Comparison of ENCODE assay signal across 8 cellular contexts in the genomic region with DNA sequence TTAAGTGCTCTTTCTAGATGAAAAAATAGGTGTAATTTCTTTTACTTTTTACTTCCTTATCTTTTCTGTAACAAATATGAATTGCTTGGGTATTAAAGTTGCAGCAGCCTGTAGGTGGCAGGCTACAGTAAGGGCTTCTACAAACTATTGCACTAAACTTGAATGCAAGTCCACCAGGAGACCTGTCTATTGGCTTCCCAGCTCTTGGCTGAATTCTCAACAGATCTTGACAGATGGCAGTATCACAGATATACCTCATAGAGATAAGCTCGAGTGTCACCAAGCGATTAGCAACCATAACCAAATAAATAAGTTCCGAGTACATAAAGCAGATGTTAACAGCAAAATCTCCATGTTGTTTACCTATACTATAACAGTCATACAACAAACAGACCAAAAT. TPM values are rescaled to one million over a fixed set of nuclear protein-coding genes. Genes with fewer than 3 reads are reported as not detected.
DNase-seq lines count a peak whose midpoint lies in the region; ATAC-seq and TF ChIP-seq lines count a peak whose summit lies in the region.

No MANE protein-coding gene starts in this region.

- ATAC-seq in GM19351 (IDR thresholded peaks at IDR 0.05; ENCODE audit: unreplicated experiment), result peak; percentile 50
- ATAC-seq in HG03045 (IDR thresholded peaks at IDR 0.05; ENCODE audit: unreplicated experiment), result no peak

- DNase-seq in BJ (ENCODE audit: low read depth) (peak; percentile 15), NCI-H82 (lab: John Stamatoyannopoulos, UW) (peak; percentile 94), fibroblast of mammary gland (ENCODE audit: low read depth) (peak; percentile 77), nucleus accumbens (lab: John Stamatoyannopoulos, UW) (peak in 30 of 56 donors; percentile 13 to 76 (median 29)), GOT3 (lab: John Stamatoyannopoulos, UW) (no peak)
- DNase-seq in activated T-cell treated with anti-CD3 and anti-CD28 coated beads, Interleukin-2, amount 50 U/mL, for 24 hours, result peak; percentile 36

- TF ChIP-seq CTCF in BJ (IDR thresholded peaks at IDR 0.05; ENCODE audit: insufficient read depth, low read depth, low read length) (peak; percentile 75), fibroblast of mammary gland (conservative IDR thresholded peaks at IDR 0.05; ENCODE audit: control insufficient read depth, insufficient read depth, low read depth, low read length) (peak; percentile 82)

- peaks cover 6% of the 10 kb centered on the region for H3K36me3 ChIP-seq in BJ (ENCODE audit: control insufficient read depth, insufficient read depth, low read length)

- no peaks in the 10 kb centered on the region for H3K27me3 ChIP-seq in BJ (ENCODE audit: control insufficient read depth, insufficient read depth, low read length)

- no peak overlapping the region for H3K4me3 Mint-ChIP-seq in activated T-cell treated with anti-CD3 and anti-CD28 coated beads, Interleukin-2, amount 50 U/mL, for 24 hours

- peaks cover 35% of the 10 kb centered on the region for H3K36me3 Mint-ChIP-seq in activated T-cell treated with anti-CD3 and anti-CD28 coated beads, Interleukin-2, amount 50 U/mL, for 24 hours (ENCODE audit: low read depth)

- no peak overlapping the region for H3K27ac Mint-ChIP-seq in activated T-cell treated with anti-CD3 and anti-CD28 coated beads, Interleukin-2, amount 50 U/mL, for 24 hours

- H3K9me3 Mint-ChIP-seq in activated T-cell treated with anti-CD3 and anti-CD28 coated beads, Interleukin-2, amount 50 U/mL, for 24 hours, result no peaks in the 10 kb centered on the region

- CTCF ChIA-PET in BJ (lab: Yijun Ruan, JAX), result interaction anchor here (0.6 to 3.1 kb wide), 19 partner anchors 9 to 203 kb away, joined by 3 to 25 read pairs (median 4); no protein-coding TSS in a partner anchor

- H3K4me1 Mint-ChIP-seq in activated T-cell treated with anti-CD3 and anti-CD28 coated beads, Interleukin-2, amount 50 U/mL, for 24 hours (ENCODE audit: low read depth), result peaks cover 54% of the 10 kb centered on the region

- H3K27me3 Mint-ChIP-seq in activated T-cell treated with anti-CD3 and anti-CD28 coated beads, Interleukin-2, amount 50 U/mL, for 24 hours, result no peaks in the 10 kb centered on the region

- POLR2A ChIA-PET in BJ (lab: Charles Lee), result no interaction called here

- H3K4me3 ChIP-seq in BJ (ENCODE audit: low read depth, low read length) (no peak overlapping the region), fibroblast of mammary gland (ENCODE audit: control insufficient read depth, low read depth, low read length) (no peak overlapping the region)

RNA-seq across cellular contexts. Expression of gene BBS2, which starts 5.9 kb away (rescaled TPM):
- 33.8 and 43.1 TPM in 2 replicates for polyA plus RNA-seq in BJ (2011; rRNA removed)
- 23.2 and 34.6 TPM in 2 replicates for polyA minus RNA-seq in BJ (2011; rRNA and poly(A)+ RNA removed)

RNA-seq across cellular contexts. Expression of gene MT4, which starts 50.9 kb away (rescaled TPM):
- polyA plus RNA-seq in BJ (2011; rRNA removed), result not detected in 2 replicates
- not detected in 2 replicates for polyA minus RNA-seq in BJ (2011; rRNA and poly(A)+ RNA removed)
